ENCODE assay signal across 22 cellular contexts in the genomic region with DNA sequence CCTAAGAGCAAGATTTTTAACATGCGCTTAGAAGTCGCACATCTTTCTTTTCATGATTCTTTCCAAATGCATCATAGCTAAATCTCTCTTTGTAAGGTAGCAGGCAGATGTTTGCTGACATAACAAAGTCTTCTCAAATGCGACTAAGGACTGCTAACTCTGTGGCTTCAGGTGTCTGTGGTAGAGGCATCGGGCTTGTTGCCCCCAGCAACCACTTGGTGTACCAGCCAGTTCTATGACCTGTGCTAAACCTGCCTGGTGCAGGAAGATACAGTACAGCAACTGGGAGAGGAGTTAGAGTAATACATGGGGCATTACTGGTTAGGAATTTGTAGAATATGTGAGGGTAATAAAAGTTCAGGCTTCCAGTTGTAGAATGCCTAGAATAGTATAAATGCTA.
DNase-seq lines count a peak whose midpoint lies in the region; ATAC-seq and TF ChIP-seq lines count a peak whose summit lies in the region.
"Had no signal": no experiment of that assay in that cellular context is flagged by ENCODE, and none has a peak within 500 bp of the region (broad histone marks: within the 10 kb centered on the region; RNA-seq: fewer than 3 reads in every experiment).

No MANE protein-coding gene starts in this region.

- CTCF ChIA-PET in WTC11 (lab: Charles Lee) = no interaction called here

- H3K27me3 ChIP-seq in GM23338 (ENCODE audit: insufficient read depth) = no peaks in the 10 kb centered on the region
- H3K27me3 ChIP-seq: BLaER1 had no signal

- H3K4me3 Mint-ChIP-seq in GM23338 = no peak overlapping the region
- no peak overlapping the region for H3K4me3 Mint-ChIP-seq in WTC11
- H3K4me3 Mint-ChIP-seq: CD14-positive monocyte; CD4-positive, alpha-beta memory T cell; HFFc6; IgD-negative memory B cell had no signal

- peaks cover 14% of the 10 kb centered on the region; the same call in 1 of the 2 replicates for H3K4me1 ChIP-seq in GM23338 (ENCODE audit: insufficient read depth)

- no peaks in the 10 kb centered on the region for H3K27me3 Mint-ChIP-seq in GM23338 (ENCODE audit: insufficient read depth, low read depth, poor library complexity)
- no peaks in the 10 kb centered on the region for H3K27me3 Mint-ChIP-seq in WTC11 (ENCODE audit: low read depth)
- H3K27me3 Mint-ChIP-seq: CD4-positive, alpha-beta memory T cell; IgD-negative memory B cell had no signal

- H3K36me3 ChIP-seq in GM23338 (ENCODE audit: insufficient read depth) = no peaks in the 10 kb centered on the region
- H3K36me3 ChIP-seq: BLaER1 had no signal

- H3K4me2 ChIP-seq in GM23338 = no peak overlapping the region

- no peaks in the 10 kb centered on the region for H3K9me3 Mint-ChIP-seq in GM23338
- H3K9me3 Mint-ChIP-seq in WTC11 = no peaks in the 10 kb centered on the region
- H3K9me3 Mint-ChIP-seq: CD14-positive monocyte, IgD-negative memory B cell had no signal

- ATAC-seq in GM23338 = peak; percentile 71
- ATAC-seq in WTC11 = peak; percentile 61; the same call in 1 of the 2 replicates
- ATAC-seq in HG03175 (IDR thresholded peaks at IDR 0.05; ENCODE audit: unreplicated experiment) = no peak
- ATAC-seq: HCT116, HepG2 had no signal

- H3K27ac ChIP-seq in GM23338 (ENCODE audit: low read depth) = no peak overlapping the region
- H3K27ac ChIP-seq: BLaER1, GM23248 had no signal

- no peaks in the 10 kb centered on the region for H3F3A ChIP-seq in GM23338 (replicated peaks; ENCODE audit: low read depth)

- no peaks in the 10 kb centered on the region for H3K79me2 ChIP-seq in GM23338 (replicated peaks; ENCODE audit: insufficient read depth)

- no peaks in the 10 kb centered on the region for H4K20me1 ChIP-seq in GM23338 (replicated peaks; ENCODE audit: insufficient read depth)
- H4K20me1 ChIP-seq: BLaER1 had no signal

- H3K4me3 ChIP-seq in GM23338 = no peak overlapping the region
- H3K4me3 ChIP-seq: BLaER1, GM23248 had no signal

- DNase-seq in NCI-H1105 treated with DMSO at 0.1 percent for 48 hours (lab: John Stamatoyannopoulos, UW) (peak; percentile 5), NCI-H1105 (lab: John Stamatoyannopoulos, UW) (no peak), GM23338 (ENCODE audit: low spot score) (no peak), WTC11 (ENCODE audit: low spot score) (no peak), left kidney (ENCODE audit: low read depth, low spot score) (peak; percentile 63), T-helper 1 cell (no peak), superior temporal gyrus (ENCODE audit: extremely low spot score) (no peak)
- DNase-seq: 8988T; CD4-positive, alpha-beta memory T cell; COR-L47; DMS 273 treated with DMSO at 0.1 percent for 48 hours; DMS79; GDM1; GM23248; H7; HFFc6 had no signal

- peaks cover 15% of the 10 kb centered on the region for H3K4me1 Mint-ChIP-seq in GM23338
- peaks cover 23% of the 10 kb centered on the region for H3K4me1 Mint-ChIP-seq in WTC11
- H3K4me1 Mint-ChIP-seq: CD14-positive monocyte; CD4-positive, alpha-beta memory T cell; IgD-negative memory B cell had no signal

- H3K27ac Mint-ChIP-seq in GM23338 (no peak overlapping the region), WTC11 (no peak overlapping the region)
- H3K27ac Mint-ChIP-seq: CD14-positive monocyte; CD4-positive, alpha-beta memory T cell; HFFc6; IgD-negative memory B cell had no signal

- no peaks in the 10 kb centered on the region for H3K9me2 ChIP-seq in GM23338 (ENCODE audit: insufficient read depth)

- H3K36me3 Mint-ChIP-seq in GM23338 (ENCODE audit: low read depth) (no peaks in the 10 kb centered on the region), WTC11 (no peaks in the 10 kb centered on the region)
- H3K36me3 Mint-ChIP-seq: CD14-positive monocyte; CD4-positive, alpha-beta memory T cell; IgD-negative memory B cell had no signal

- POLR2A ChIA-PET in WTC11 (lab: Charles Lee) = interaction anchor here (1.1 kb wide), 1 partner anchor 19 kb away, joined by 4 read pairs; no protein-coding TSS in a partner anchor

- H2AFZ ChIP-seq in GM23338 = no peak overlapping the region
- H2AFZ ChIP-seq: GM23248 had no signal

- TF ChIP-seq CTCF in GM23338 (conservative IDR thresholded peaks at IDR 0.05; ENCODE audit: low read depth in 2 of 2) (no peak), WTC11 (IDR thresholded peaks at IDR 0.05) (no peak)

TF ChIP-seq in GM23338, 12 proteins besides CTCF, POLR2A, EP300 and RAD21 (continues in another document):
- TF ChIP-seq CREB1 (CRISPR knock-in tag; IDR thresholded peaks at IDR 0.05; ENCODE audit: low read depth) (no peak), EZH2phosphoT487 (IDR thresholded peaks at IDR 0.05; ENCODE audit: unreplicated experiment) (no peak), NANOG (IDR thresholded peaks at IDR 0.05; ENCODE audit: borderline replicate concordance) (no peak), ZNF331 (CRISPR knock-in tag; IDR thresholded peaks at IDR 0.05; ENCODE audit: low read depth) (no peak), JUNB (IDR thresholded peaks at IDR 0.05; ENCODE audit: unreplicated experiment) (no peak), ETS1 (IDR thresholded peaks at IDR 0.05) (no peak)

TF ChIP-seq in WTC11, 78 proteins besides CTCF, POLR2A, EP300 and RAD21:
- TF ChIP-seq ZMAT4 (CRISPR knock-in tag; IDR thresholded peaks at IDR 0.05) (no peak), SMAD4 (CRISPR knock-in tag; IDR thresholded peaks at IDR 0.05) (no peak), ATF3 (CRISPR knock-in tag; conservative IDR thresholded peaks at IDR 0.05) (no peak), ETV6 (CRISPR knock-in tag; IDR thresholded peaks at IDR 0.05) (no peak), CREB1 (CRISPR knock-in tag; IDR thresholded peaks at IDR 0.05) (no peak), ATF1 (CRISPR knock-in tag; IDR thresholded peaks at IDR 0.05) (no peak), E2F5 (CRISPR knock-in tag; IDR thresholded peaks at IDR 0.05) (no peak)
- TF ChIP-seq, protein P1, sequence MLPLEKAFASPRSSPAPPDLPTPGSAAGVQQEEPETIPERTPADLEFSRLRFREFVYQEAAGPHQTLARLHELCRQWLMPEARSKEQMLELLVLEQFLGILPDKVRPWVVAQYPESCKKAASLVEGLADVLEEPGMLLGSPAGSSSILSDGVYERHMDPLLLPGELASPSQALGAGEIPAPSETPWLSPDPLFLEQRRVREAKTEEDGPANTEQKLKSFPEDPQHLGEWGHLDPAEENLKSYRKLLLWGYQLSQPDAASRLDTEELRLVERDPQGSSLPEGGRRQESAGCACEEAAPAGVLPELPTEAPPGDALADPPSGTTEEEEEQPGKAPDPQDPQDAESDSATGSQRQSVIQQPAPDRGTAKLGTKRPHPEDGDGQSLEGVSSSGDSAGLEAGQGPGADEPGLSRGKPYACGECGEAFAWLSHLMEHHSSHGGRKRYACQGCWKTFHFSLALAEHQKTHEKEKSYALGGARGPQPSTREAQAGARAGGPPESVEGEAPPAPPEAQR (CRISPR knock-in tag; IDR thresholded peaks at IDR 0.05) = no peak

Comparison
In these comparisons a context has a peak if more than half of its experiments do, and no peak if none do; other contexts are left out.
1. DNase-seq: peak in NCI-H1105 treated with DMSO at 0.1 percent for 48 hours (single experiment) and left kidney (single experiment); none in NCI-H1105 (single experiment), GM23338 (single experiment), WTC11 (single experiment), T-helper 1 cell (0 of 5) and superior temporal gyrus (single experiment).